Comparison of ENCODE assay signal across 12 cellular contexts in the genomic region with DNA sequence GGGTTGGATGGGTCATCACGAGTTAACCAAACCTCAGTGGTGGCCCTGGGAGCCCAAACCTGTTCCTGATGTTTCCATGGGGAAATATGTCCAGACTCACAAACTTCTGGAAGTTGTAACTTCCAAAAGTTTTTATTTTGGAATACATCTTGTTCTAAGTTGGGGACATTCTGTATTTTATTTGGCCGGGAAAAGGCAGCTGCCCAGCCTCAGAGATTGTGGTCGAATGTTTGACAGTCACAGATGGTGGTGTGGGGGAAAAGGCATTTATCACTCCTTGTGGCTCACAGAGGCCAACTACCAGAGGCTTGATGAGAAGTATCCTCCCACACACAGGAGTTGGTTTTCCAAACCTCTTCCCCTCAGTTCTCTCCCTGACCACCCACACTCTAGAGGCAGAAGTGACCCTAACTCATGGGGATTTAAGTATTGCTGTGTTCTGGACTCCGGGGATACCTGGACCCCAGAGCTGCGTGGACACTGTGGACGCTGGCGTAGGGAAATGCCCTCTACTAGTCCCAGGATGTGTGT.
A peak's percentile ranks its signal among the peaks of the same experiment; 100 is the strongest.
DNase-seq lines count a peak whose midpoint lies in the region; ATAC-seq and TF ChIP-seq lines count a peak whose summit lies in the region.
"Had no signal": no experiment of that assay in that cellular context is flagged by ENCODE, and none has a peak within 500 bp of the region (broad histone marks: within the 10 kb centered on the region; RNA-seq: fewer than 3 reads in every experiment).

No MANE protein-coding gene starts in this region.

- no peak for ATAC-seq in GM21447 (IDR thresholded peaks at IDR 0.05; ENCODE audit: unreplicated experiment)
- no peak for ATAC-seq in effector memory CD8-positive, alpha-beta T cell (replicated peaks)
- ATAC-seq in HG02885 (IDR thresholded peaks at IDR 0.05; ENCODE audit: poor library complexity, unreplicated experiment), result no peak
- ATAC-seq: foreskin keratinocyte had no signal

- peak; percentile 79 to 99 (median 94) for TF ChIP-seq EP300 in sigmoid colon (IDR thresholded peaks at IDR 0.05)

- H3K36me3 Mint-ChIP-seq in effector memory CD8-positive, alpha-beta T cell (ENCODE audit: insufficient read depth), result peaks cover 11% of the 10 kb centered on the region

- H3K9me3 Mint-ChIP-seq in effector memory CD8-positive, alpha-beta T cell, result no peaks in the 10 kb centered on the region

- peak overlapping the region; percentile 89 for H3K27ac ChIP-seq in left ventricle myocardium inferior (replicated peaks)
- H3K27ac ChIP-seq in sigmoid colon, result peak overlapping the region; percentile 90 to 94 (median 92)
- H3K27ac ChIP-seq: foreskin keratinocyte had no signal

- no peaks in the 10 kb centered on the region for H3K36me3 ChIP-seq in left ventricle myocardium inferior
- no peaks in the 10 kb centered on the region for H3K36me3 ChIP-seq in sigmoid colon

- WGBS in sigmoid colon, 2 donors, result 82 to 83% methylated on average over 7 of the region's 7 CpGs

- H3K27ac Mint-ChIP-seq in effector memory CD8-positive, alpha-beta T cell, result peak overlapping the region in 1 of 2 donors; percentile 100

- TF ChIP-seq POLR2A in sigmoid colon (IDR thresholded peaks at IDR 0.05), result no peak

- no peaks in the 10 kb centered on the region for H3K27me3 ChIP-seq in left ventricle myocardium inferior (ENCODE audit: low read depth)
- no peaks in the 10 kb centered on the region for H3K27me3 ChIP-seq in sigmoid colon
- H3K27me3 ChIP-seq: foreskin keratinocyte had no signal

- H3K9me3 ChIP-seq in left ventricle myocardium inferior (replicated peaks) (no peaks in the 10 kb centered on the region), sigmoid colon (no peaks in the 10 kb centered on the region)

- TF ChIP-seq CTCF in left ventricle myocardium inferior (IDR thresholded peaks at IDR 0.05; ENCODE audit: borderline replicate concordance), result no peak
- TF ChIP-seq CTCF in sigmoid colon (IDR thresholded peaks at IDR 0.05), result no peak

- H3K4me1 Mint-ChIP-seq in effector memory CD8-positive, alpha-beta T cell (ENCODE audit: low read depth in 2 of 2), result peaks cover 23 to 37% of the 10 kb centered on the region in 2 donors

- no peak overlapping the region for H3K4me3 ChIP-seq in left ventricle myocardium inferior
- H3K4me3 ChIP-seq in sigmoid colon, result no peak overlapping the region

- H3K4me3 Mint-ChIP-seq in effector memory CD8-positive, alpha-beta T cell, result no peak overlapping the region

- intact Hi-C loops in left ventricle myocardium inferior (cut with micrococcal nuclease) (no loop called here), sigmoid colon (cut with DNase I) (loop anchor here (2.0 to 5.0 kb wide), 2 partner anchors 90 to 235 kb away; a partner anchor contains a TSS)

- peaks cover 53% of the 10 kb centered on the region for H3K4me1 ChIP-seq in left ventricle myocardium inferior
- peaks cover 0 to 68% (median 57%) of the 10 kb centered on the region in 4 donors for H3K4me1 ChIP-seq in sigmoid colon

- no peaks in the 10 kb centered on the region for H3K27me3 Mint-ChIP-seq in effector memory CD8-positive, alpha-beta T cell

- DNase-seq in Daoy (ENCODE audit: low read depth) (peak; percentile 48), UCSD-AML1 (lab: John Stamatoyannopoulos, UW; ENCODE audit: unreplicated experiment) (peak; percentile 38), left ventricle myocardium inferior (no peak), sigmoid colon (peak; percentile 91), HT-29 (ENCODE audit: low spot score) (no peak)
- DNase-seq in effector memory CD8-positive, alpha-beta T cell, result no peak
- DNase-seq: activated gamma-delta T cell treated with Interleukin-2 at 50 U/mL for 16 hours, DMS79, foreskin keratinocyte, nucleus accumbens had no signal

Comparison
In these comparisons a context has a peak if more than half of its experiments do, and no peak if none do; other contexts are left out.
1. DNase-seq: peak in Daoy (single experiment), UCSD-AML1 (single experiment) and sigmoid colon (single experiment); none in left ventricle myocardium inferior (single experiment), effector memory CD8-positive, alpha-beta T cell (0 of 3) and HT-29 (single experiment).